14 cellular contexts compared by ENCODE assay signal in the genomic region with DNA sequence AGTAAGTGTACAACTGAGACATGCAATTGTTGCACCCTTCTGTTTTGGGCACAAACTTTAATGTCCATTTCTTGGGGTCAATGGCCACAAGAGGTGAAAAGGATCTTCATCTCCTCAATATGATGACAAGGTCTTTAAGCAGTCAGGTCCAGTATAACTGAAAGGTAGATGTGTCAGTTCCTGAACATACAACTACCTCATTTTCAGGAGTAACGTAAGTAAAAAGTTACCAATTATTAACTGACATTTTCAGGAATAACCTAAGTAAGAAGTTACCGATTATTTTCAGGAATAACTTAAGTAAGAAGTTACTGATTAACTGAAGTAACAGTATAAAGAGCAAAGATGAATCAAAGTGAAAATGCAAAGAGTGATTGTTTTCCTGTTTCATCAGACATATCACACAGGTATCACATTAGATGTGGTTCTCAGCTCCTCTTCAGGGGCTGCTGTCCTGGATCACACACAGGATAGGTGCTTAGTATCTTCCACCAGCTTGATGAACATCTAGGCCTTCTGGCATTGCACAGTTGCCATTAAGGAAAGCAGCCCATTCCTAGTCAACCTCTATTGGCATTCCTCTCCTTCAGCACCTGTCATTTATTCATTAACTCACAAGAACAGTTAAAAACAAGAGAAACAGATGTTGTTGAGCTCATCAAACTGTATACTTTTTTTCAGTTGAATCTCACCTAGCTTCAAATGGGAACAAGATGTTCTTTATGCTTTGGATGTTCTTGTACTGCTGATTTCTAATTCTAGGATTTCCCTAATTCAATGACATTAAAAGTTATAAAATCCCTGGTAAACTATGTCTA.
DNase-seq lines count a peak whose midpoint lies in the region; ATAC-seq and TF ChIP-seq lines count a peak whose summit lies in the region.
"Had no signal": no experiment of that assay in that cellular context is flagged by ENCODE, and none has a peak within 500 bp of the region (broad histone marks: within the 10 kb centered on the region; RNA-seq: fewer than 3 reads in every experiment).

No MANE protein-coding gene starts in this region.

- no peak for TF ChIP-seq CTCF in GM23338 (conservative IDR thresholded peaks at IDR 0.05; ENCODE audit: low read depth in 2 of 2)

- CTCF ChIA-PET in activated CD4-positive, alpha-beta T cell treated with anti-CD3 and anti-CD28 coated beads, Interleukin-2, amount 10 ng/mL, durations not matched to agents 7 days and 5 days (lab: Charles Lee), result no interaction called here

- ATAC-seq in GM18498 (IDR thresholded peaks at IDR 0.05; ENCODE audit: unreplicated experiment), result peak; percentile 58
- ATAC-seq in GM19438 (IDR thresholded peaks at IDR 0.05; ENCODE audit: low read depth, unreplicated experiment), result peak; percentile 81
- ATAC-seq in HG02759 (IDR thresholded peaks at IDR 0.05; ENCODE audit: unreplicated experiment), result peak; percentile 92
- ATAC-seq in HG03378 (IDR thresholded peaks at IDR 0.05; ENCODE audit: unreplicated experiment), result peak; percentile 95
- no peak for ATAC-seq in Right ventricle myocardium inferior
- no peak for ATAC-seq in GM23338
- ATAC-seq: stimulated activated naive CD8-positive, alpha-beta T cell treated with anti-CD3 and anti-CD28 coated beads, Interleukin-15, amount 100 ng/mL, for 72 hours had no signal

- H3K4me3 Mint-ChIP-seq in activated CD4-positive, alpha-beta T cell treated with anti-CD3 and anti-CD28 coated beads, Interleukin-2, amount 10 ng/mL, durations not matched to agents 7 days and 5 days, result no peak overlapping the region
- H3K4me3 Mint-ChIP-seq in GM23338, result no peak overlapping the region
- H3K4me3 Mint-ChIP-seq: activated naive CD8-positive, alpha-beta T cell treated with anti-CD3 and anti-CD28 coated beads, Interleukin-2, amount 10 ng/mL, durations not matched to agents 7 days and 5 days; CD14-positive monocyte; stimulated activated naive CD8-positive, alpha-beta T cell treated with anti-CD3 and anti-CD28 coated beads, Interleukin-15, amount 100 ng/mL, for 72 hours had no signal

- no peak overlapping the region for H3K27ac ChIP-seq in GM23338 (ENCODE audit: low read depth)
- H3K27ac ChIP-seq: HL-60, KMS-11 had no signal

- no peaks in the 10 kb centered on the region for H3K9me2 ChIP-seq in GM23338 (ENCODE audit: insufficient read depth)

- H2AFZ ChIP-seq in GM23338, result no peak overlapping the region

- H3K36me3 Mint-ChIP-seq in activated CD4-positive, alpha-beta T cell treated with anti-CD3 and anti-CD28 coated beads, Interleukin-2, amount 10 ng/mL, durations not matched to agents 7 days and 5 days (ENCODE audit: low read depth), result no peaks in the 10 kb centered on the region
- no peaks in the 10 kb centered on the region for H3K36me3 Mint-ChIP-seq in GM23338 (ENCODE audit: low read depth)
- H3K36me3 Mint-ChIP-seq: activated naive CD8-positive, alpha-beta T cell treated with anti-CD3 and anti-CD28 coated beads, Interleukin-2, amount 10 ng/mL, durations not matched to agents 7 days and 5 days; CD14-positive monocyte had no signal

- no peaks in the 10 kb centered on the region; the same call in 1 of the 2 replicates for H3K36me3 ChIP-seq in GM23338 (ENCODE audit: insufficient read depth)

- no peak overlapping the region for H3K4me3 ChIP-seq in GM23338

- intact Hi-C loops in Right ventricle myocardium inferior (cut with DNase I), result no loop called here

- no peaks in the 10 kb centered on the region for H3K27me3 Mint-ChIP-seq in activated CD4-positive, alpha-beta T cell treated with anti-CD3 and anti-CD28 coated beads, Interleukin-2, amount 10 ng/mL, durations not matched to agents 7 days and 5 days
- no peaks in the 10 kb centered on the region for H3K27me3 Mint-ChIP-seq in GM23338 (ENCODE audit: insufficient read depth, low read depth, poor library complexity)
- H3K27me3 Mint-ChIP-seq: activated naive CD8-positive, alpha-beta T cell treated with anti-CD3 and anti-CD28 coated beads, Interleukin-2, amount 10 ng/mL, durations not matched to agents 7 days and 5 days; stimulated activated naive CD8-positive, alpha-beta T cell treated with anti-CD3 and anti-CD28 coated beads, Interleukin-15, amount 100 ng/mL, for 72 hours had no signal

- H3K27me3 ChIP-seq in GM23338 (ENCODE audit: insufficient read depth), result peaks cover 5% of the 10 kb centered on the region; the same call in 1 of the 2 replicates

- POLR2A ChIA-PET in activated CD4-positive, alpha-beta T cell treated with anti-CD3 and anti-CD28 coated beads, Interleukin-2, amount 10 ng/mL, durations not matched to agents 7 days and 5 days (lab: Charles Lee), result no interaction called here

- no peak overlapping the region for H3K27ac Mint-ChIP-seq in activated CD4-positive, alpha-beta T cell treated with anti-CD3 and anti-CD28 coated beads, Interleukin-2, amount 10 ng/mL, durations not matched to agents 7 days and 5 days
- H3K27ac Mint-ChIP-seq in GM23338, result no peak overlapping the region
- H3K27ac Mint-ChIP-seq: activated naive CD8-positive, alpha-beta T cell treated with anti-CD3 and anti-CD28 coated beads, Interleukin-2, amount 10 ng/mL, durations not matched to agents 7 days and 5 days; CD14-positive monocyte; stimulated activated naive CD8-positive, alpha-beta T cell treated with anti-CD3 and anti-CD28 coated beads, Interleukin-15, amount 100 ng/mL, for 72 hours had no signal

- H3K9me3 Mint-ChIP-seq in activated CD4-positive, alpha-beta T cell treated with anti-CD3 and anti-CD28 coated beads, Interleukin-2, amount 10 ng/mL, durations not matched to agents 7 days and 5 days, result no peaks in the 10 kb centered on the region
- peaks cover 2% of the 10 kb centered on the region; the same call in 1 of the 3 replicates for H3K9me3 Mint-ChIP-seq in GM23338

- peaks cover 14% of the 10 kb centered on the region for H3K4me1 ChIP-seq in GM23338 (ENCODE audit: insufficient read depth)

- no peak for DNase-seq in activated CD4-positive, alpha-beta T cell treated with anti-CD3 and anti-CD28 coated beads, Interleukin-2, amount 10 ng/mL, durations not matched to agents 7 days and 5 days
- DNase-seq in T-helper 2 cell (no peak), Right ventricle myocardium inferior (ENCODE audit: missing footprints) (no peak), GM23338 (ENCODE audit: low spot score) (no peak)
- DNase-seq: activated naive CD8-positive, alpha-beta T cell treated with anti-CD3 and anti-CD28 coated beads, Interleukin-2, amount 10 ng/mL, durations not matched to agents 7 days and 5 days; NCI-H526; stimulated activated naive CD8-positive, alpha-beta T cell treated with anti-CD3 and anti-CD28 coated beads, Interleukin-15, amount 100 ng/mL, for 72 hours had no signal

- no peaks in the 10 kb centered on the region for H3K4me1 Mint-ChIP-seq in activated CD4-positive, alpha-beta T cell treated with anti-CD3 and anti-CD28 coated beads, Interleukin-2, amount 10 ng/mL, durations not matched to agents 7 days and 5 days
- H3K4me1 Mint-ChIP-seq in GM23338, result peaks cover 13% of the 10 kb centered on the region; the same call in 2 of the 3 replicates
- H3K4me1 Mint-ChIP-seq: activated naive CD8-positive, alpha-beta T cell treated with anti-CD3 and anti-CD28 coated beads, Interleukin-2, amount 10 ng/mL, durations not matched to agents 7 days and 5 days; CD14-positive monocyte; stimulated activated naive CD8-positive, alpha-beta T cell treated with anti-CD3 and anti-CD28 coated beads, Interleukin-15, amount 100 ng/mL, for 72 hours had no signal

- no peaks in the 10 kb centered on the region for H4K20me1 ChIP-seq in GM23338 (replicated peaks; ENCODE audit: insufficient read depth)

- no peak overlapping the region for H3K4me2 ChIP-seq in GM23338
- H3K4me2 ChIP-seq: KMS-11 had no signal

- no peaks in the 10 kb centered on the region for H3F3A ChIP-seq in GM23338 (replicated peaks; ENCODE audit: low read depth)

- H3K79me2 ChIP-seq in GM23338 (replicated peaks; ENCODE audit: insufficient read depth), result no peaks in the 10 kb centered on the region

TF ChIP-seq in GM23338, 12 proteins besides CTCF, POLR2A, EP300 and RAD21 (continues in another document):
- TF ChIP-seq EZH2 (IDR thresholded peaks at IDR 0.05; ENCODE audit: low read depth, unreplicated experiment), result no peak

Comparison
In these comparisons a context has a peak if more than half of its experiments do, and no peak if none do; other contexts are left out.
1. ATAC-seq: peak in GM18498 (single experiment), GM19438 (single experiment), HG02759 (single experiment) and HG03378 (single experiment); none in Right ventricle myocardium inferior (single experiment) and GM23338 (single experiment).